1 cellular context compared by ENCODE assay signal in the genomic region with DNA sequence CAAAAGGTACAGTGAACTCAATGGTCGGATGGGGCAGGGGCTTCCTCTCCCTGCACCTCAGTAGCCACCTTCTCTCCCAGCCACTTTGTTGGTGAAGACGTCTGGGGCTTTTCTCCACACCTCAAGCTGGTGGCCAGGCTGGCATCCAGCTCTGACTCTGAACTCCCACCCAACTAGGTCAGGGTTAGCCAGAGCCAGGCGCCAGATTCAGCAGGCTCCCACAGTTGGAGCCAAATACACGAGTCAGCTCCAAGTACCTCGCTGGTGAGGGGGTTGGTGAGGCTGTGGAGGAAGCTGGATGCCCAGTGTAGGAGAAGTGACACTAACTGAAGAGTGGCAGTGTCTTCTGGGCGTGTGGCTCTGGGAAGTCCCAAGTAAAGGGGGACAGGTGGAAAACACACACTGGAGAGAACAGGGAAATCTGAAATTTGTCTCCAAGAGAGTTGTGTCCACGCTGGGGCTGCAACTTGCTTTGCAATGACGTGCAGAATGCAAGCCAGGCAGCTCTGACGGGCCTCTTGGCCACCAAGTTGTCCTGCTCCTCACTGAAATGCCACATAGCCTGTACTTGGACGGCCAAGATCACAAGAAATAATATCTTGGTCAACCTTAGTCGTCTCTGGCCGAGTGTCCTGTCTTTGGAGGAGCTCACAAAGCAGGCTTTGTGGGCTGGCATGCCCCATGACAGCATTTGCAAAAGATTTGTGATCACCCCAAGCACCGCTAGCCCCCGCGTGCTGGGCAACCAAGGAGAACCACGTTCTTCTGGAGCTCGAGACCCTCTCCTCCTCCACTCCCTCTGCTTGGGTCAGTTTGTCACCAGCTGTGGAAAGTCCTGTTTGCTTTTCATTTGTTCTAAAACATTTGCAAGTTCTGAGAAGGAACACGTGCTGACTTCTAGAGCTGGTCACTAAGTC.
TF ChIP-seq lines count a peak whose summit lies in the region.

No MANE protein-coding gene starts in this region.

TF ChIP-seq in SK-N-SH, 30 proteins besides CTCF, POLR2A, EP300 and RAD21 (continued from another document):
- TF ChIP-seq, protein P1, sequence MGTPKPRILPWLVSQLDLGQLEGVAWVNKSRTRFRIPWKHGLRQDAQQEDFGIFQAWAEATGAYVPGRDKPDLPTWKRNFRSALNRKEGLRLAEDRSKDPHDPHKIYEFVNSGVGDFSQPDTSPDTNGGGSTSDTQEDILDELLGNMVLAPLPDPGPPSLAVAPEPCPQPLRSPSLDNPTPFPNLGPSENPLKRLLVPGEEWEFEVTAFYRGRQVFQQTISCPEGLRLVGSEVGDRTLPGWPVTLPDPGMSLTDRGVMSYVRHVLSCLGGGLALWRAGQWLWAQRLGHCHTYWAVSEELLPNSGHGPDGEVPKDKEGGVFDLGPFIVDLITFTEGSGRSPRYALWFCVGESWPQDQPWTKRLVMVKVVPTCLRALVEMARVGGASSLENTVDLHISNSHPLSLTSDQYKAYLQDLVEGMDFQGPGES (IDR thresholded peaks at IDR 0.05; ENCODE audit: low read depth, low read length) = no peak
